ENCODE assay signal across 26 cellular contexts in the genomic region with DNA sequence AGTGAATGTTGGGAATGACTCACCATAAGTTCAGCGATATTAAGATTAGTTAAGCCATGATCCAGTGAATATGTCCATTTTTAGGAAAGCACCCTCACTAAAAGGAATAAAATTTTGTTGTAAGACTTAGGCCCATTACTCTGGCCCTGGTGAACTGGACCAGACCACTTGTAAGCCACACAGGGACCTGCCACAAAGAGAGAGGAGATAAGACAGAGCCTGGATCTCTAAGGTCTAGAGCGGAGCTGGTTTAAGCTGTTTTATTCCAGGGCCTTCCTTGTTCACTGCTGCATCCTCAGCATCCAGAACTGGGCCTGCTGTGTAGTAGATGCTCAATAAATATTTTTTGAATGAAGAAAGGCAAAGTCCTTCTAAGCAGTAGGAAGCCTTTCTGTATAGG.
"Had no signal": no experiment of that assay in that cellular context is flagged by ENCODE, and none has a peak within 500 bp of the region (broad histone marks: within the 10 kb centered on the region; RNA-seq: fewer than 3 reads in every experiment).

No MANE protein-coding gene starts in this region.

- H3K27ac Mint-ChIP-seq: mesothelial cell of epicardium had no signal

- H3K4me3 Mint-ChIP-seq: mesothelial cell of epicardium; naive B cell; naive thymus-derived CD8-positive, alpha-beta T cell had no signal

- H3K27me3 Mint-ChIP-seq: naive B cell; naive thymus-derived CD8-positive, alpha-beta T cell had no signal

- H3K36me3 ChIP-seq: esophagus squamous epithelium, gastrocnemius medialis, heart right ventricle, left lung, lower lobe of right lung had no signal

- DNase-seq: dermis blood vessel endothelial cell; dorsolateral prefrontal cortex; effector CD4-positive, alpha-beta T cell; effector memory CD4-positive, alpha-beta T cell; esophagus squamous epithelium; foreskin fibroblast; foreskin melanocyte; gastrocnemius medialis; glutamatergic neuron; head of caudate nucleus; heart right ventricle; hippocampal formation; left cardiac atrium; left lung; left ventricle myocardium superior; lower lobe of right lung; mesenchymal stem cell; mucosa of descending colon; naive B cell; naive thymus-derived CD8-positive, alpha-beta T cell had no signal

- H3K27me3 ChIP-seq: dorsolateral prefrontal cortex, esophagus squamous epithelium, gastrocnemius medialis, heart right ventricle, left lung had no signal

- H3K9me3 ChIP-seq: gastrocnemius medialis had no signal

- H3K4me3 ChIP-seq: coronary artery, dorsolateral prefrontal cortex, esophagus squamous epithelium, gastrocnemius medialis, heart right ventricle, left lung, lower lobe of right lung, mucosa of descending colon had no signal

- FAIRE-seq: endothelial cell of umbilical vein, islet of Langerhans, keratinocyte had no signal

- H3K27ac ChIP-seq: coronary artery, dorsolateral prefrontal cortex, esophagus squamous epithelium, gastrocnemius medialis, heart right ventricle, left lung, lower lobe of right lung had no signal

- ATAC-seq: esophagus mucosa; gastrocnemius medialis; heart right ventricle; left cardiac atrium; left lung; left ventricle myocardium superior; lower lobe of right lung; mucosa of descending colon; naive thymus-derived CD8-positive, alpha-beta T cell had no signal
